In the genomic region with DNA sequence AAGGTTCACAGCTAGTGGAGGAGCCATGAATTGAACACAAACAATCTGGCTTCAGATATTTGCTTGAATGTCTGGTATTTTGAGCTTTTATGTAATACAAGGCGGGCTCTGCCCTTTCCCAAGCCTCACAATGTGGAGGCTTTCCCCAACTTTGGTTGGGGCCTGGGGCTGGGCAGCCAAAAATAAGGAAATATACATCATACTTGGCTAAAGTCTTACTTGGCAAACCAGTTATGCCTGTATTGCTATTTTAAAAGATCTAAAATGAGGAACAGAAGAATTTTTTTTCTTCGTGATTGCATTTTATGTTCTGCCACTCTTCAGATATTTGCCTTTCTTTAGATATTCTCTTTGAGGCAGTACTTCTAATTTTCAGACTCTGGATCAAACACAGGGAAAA, we compare ENCODE assay signal across 1 cellular context.
TF ChIP-seq lines count a peak whose summit lies in the region.

No MANE protein-coding gene starts in this region.

TF ChIP-seq in GM12891, 5 proteins besides CTCF, POLR2A, EP300 and RAD21:
- TF ChIP-seq POU2F2 (IDR thresholded peaks at IDR 0.05; ENCODE audit: low read depth, low read length) (no peak), PAX5 (IDR thresholded peaks at IDR 0.05; ENCODE audit: insufficient read depth, low read length, severe bottlenecking) (no peak)
